Comparison of ENCODE assay signal across 8 cellular contexts in genomic region chr10:60444494-60445064, GRCh38. TPM values are rescaled to one million over a fixed set of nuclear protein-coding genes. Genes with fewer than 3 reads are reported as not detected.
DNase-seq lines count a peak whose midpoint lies in the region; ATAC-seq lines count a peak whose summit lies in the region.

No MANE protein-coding gene starts in this region.

- no peak for ATAC-seq in HG03159 (IDR thresholded peaks at IDR 0.05; ENCODE audit: unreplicated experiment)
- no peak for ATAC-seq in HG03135 (IDR thresholded peaks at IDR 0.05; ENCODE audit: unreplicated experiment)

- peak; percentile 68 for DNase-seq in G401 (ENCODE audit: low spot score)
- peak; percentile 9 for DNase-seq in NCI-H146 (lab: John Stamatoyannopoulos, UW)
- DNase-seq in dermis blood vessel endothelial cell: peak; percentile 62
- DNase-seq in pons (ENCODE audit: low spot score): peak; percentile 73
- no peak for DNase-seq in stimulated activated CD4-positive, alpha-beta T cell treated with anti-CD3 and anti-CD28 coated beads, Interleukin-15, amount 100 ng/mL, for 24 hours
- no peak for DNase-seq in NK-92 treated with Interleukin-12 subunit alpha and Interleukin-12 subunit beta, amount 100 ng/mL, for 24 hours (lab: John Stamatoyannopoulos, UW)

- in situ Hi-C loops in G401 (cut with HindIII; ENCODE audit: low sequenced_read_pairs): loop anchor here (25.0 kb wide), 1 partner anchor 343 kb away; the partner anchor contains the start of gene CDK1

RNA-seq across cellular contexts. Expression of gene ANK3, which starts 54.9 kb away (rescaled TPM):
- total RNA-seq in G401 (2014; rRNA removed; shearing (Covaris generic)): 1.4 and 9.6 TPM in 2 replicates
- total RNA-seq in dermis blood vessel endothelial cell: 0.85 and 4.4 TPM in 2 replicates

Comparison
In these comparisons a context has a peak if more than half of its experiments do, and no peak if none do; other contexts are left out.
1. DNase-seq: peak in G401 (single experiment), NCI-H146 (single experiment), dermis blood vessel endothelial cell (single experiment) and pons (single experiment); none in stimulated activated CD4-positive, alpha-beta T cell treated with anti-CD3 and anti-CD28 coated beads, Interleukin-15, amount 100 ng/mL, for 24 hours (single experiment) and NK-92 treated with Interleukin-12 subunit alpha and Interleukin-12 subunit beta, amount 100 ng/mL, for 24 hours (single experiment).